Comparison of ENCODE assay signal across 18 cellular contexts in genomic region chr6:48389146-48390043, GRCh38.
A peak's percentile ranks its signal among the peaks of the same experiment; 100 is the strongest.
DNase-seq lines count a peak whose midpoint lies in the region; TF ChIP-seq lines count a peak whose summit lies in the region.
"Had no signal": no experiment of that assay in that cellular context is flagged by ENCODE, and none has a peak within 500 bp of the region (broad histone marks: within the 10 kb centered on the region; RNA-seq: fewer than 3 reads in every experiment).

No MANE protein-coding gene starts in this region.

- peak; percentile 60 for DNase-seq in NCI-H345 (lab: John Stamatoyannopoulos, UW)
- no peak for DNase-seq in NCI-H345 treated with DMSO at 0.1 percent for 48 hours (lab: John Stamatoyannopoulos, UW; ENCODE audit: unreplicated experiment)
- peak; percentile 40 for DNase-seq in NCI-H1105 (lab: John Stamatoyannopoulos, UW)
- peak; percentile 34 to 43 for DNase-seq in SHP77 (lab: John Stamatoyannopoulos, UW)
- peak; percentile 6 for DNase-seq in occipital lobe (lab: John Stamatoyannopoulos, UW)
- DNase-seq in GM13977 (ENCODE audit: low spot score): no peak
- DNase-seq in activated CD4-positive, alpha-beta T cell treated with anti-CD3 and anti-CD28 coated beads for 48 hours: no peak
- DNase-seq in NCI-H2029 treated with DMSO at 0.1 percent for 48 hours (lab: John Stamatoyannopoulos, UW): no peak
- DNase-seq: activated CD4-positive, alpha-beta T cell treated with anti-CD3 and anti-CD28 coated beads, Interleukin-2, amount 50 U/mL, for 4 hours; activated naive CD8-positive, alpha-beta T cell treated with anti-CD3 and anti-CD28 coated beads, Interleukin-2, amount 10 ng/mL, durations not matched to agents 7 days and 5 days; effector CD4-positive, alpha-beta T cell; immature natural killer cell; NCI-H187 treated with DMSO at 0.1 percent for 48 hours; NCI-H524; nephron progenitor cell; Peyer's patch; T-helper 17 cell; upper lobe of right lung had no signal

- no peak for TF ChIP-seq CTCF in GM13977 (IDR thresholded peaks at IDR 0.05; ENCODE audit: extremely low read depth, insufficient read depth, missing control alignments)

- in situ Hi-C loops in GM13977 (cut with MboI; ENCODE audit: low pct_unique_long_range_greater_than_20kb, low sequenced_read_pairs, unreplicated experiment): no loop called here

Comparison
In these comparisons a context has a peak if more than half of its experiments do, and no peak if none do; other contexts are left out.
1. DNase-seq: peak in NCI-H345 (single experiment), NCI-H1105 (single experiment), SHP77 (2 of 2) and occipital lobe (single experiment); none in NCI-H345 treated with DMSO at 0.1 percent for 48 hours (single experiment), GM13977 (single experiment), activated CD4-positive, alpha-beta T cell treated with anti-CD3 and anti-CD28 coated beads for 48 hours (single experiment) and NCI-H2029 treated with DMSO at 0.1 percent for 48 hours (single experiment).